Comparison of ENCODE assay signal across 15 cellular contexts in genomic region chr5:39211773-39212172, GRCh38. TPM values are rescaled to one million over a fixed set of nuclear protein-coding genes. Genes with fewer than 3 reads are reported as not detected.
DNase-seq lines count a peak whose midpoint lies in the region; ATAC-seq and TF ChIP-seq lines count a peak whose summit lies in the region.
"Had no signal": no experiment of that assay in that cellular context is flagged by ENCODE, and none has a peak within 500 bp of the region (broad histone marks: within the 10 kb centered on the region; RNA-seq: fewer than 3 reads in every experiment).

No MANE protein-coding gene starts in this region.

- TF ChIP-seq CTCF in CD4-positive, alpha-beta T cell (IDR thresholded peaks at IDR 0.05), result no peak
- TF ChIP-seq CTCF in tibial nerve (IDR thresholded peaks at IDR 0.05) (no peak), mesothelial cell of epicardium (IDR thresholded peaks at IDR 0.05; ENCODE audit: unreplicated experiment) (no peak)

- peak overlapping the region; percentile 78 for H3K4me3 Mint-ChIP-seq in CD4-positive, alpha-beta T cell
- peak overlapping the region; percentile 69 for H3K4me3 Mint-ChIP-seq in activated T-helper 1 cell treated with anti-CD3 and anti-CD28 coated beads, Interleukin-12 subunit alpha, Interleukin-12 subunit beta, Interleukin-2, Interleukin-4 antibody, amounts not matched to agents 30 ng/mL and 10 ng/mL and 1 ng/mL, durations not matched to agents 14 hours and 24 hours and 36 hours
- peak overlapping the region; percentile 93 for H3K4me3 Mint-ChIP-seq in natural killer cell treated with Interleukin-12 subunit alpha and Interleukin-12 subunit beta and Interleukin-15 and Interleukin-18, amount 100 ng/mL, for 72 hours
- H3K4me3 Mint-ChIP-seq in mesothelial cell of epicardium, result no peak overlapping the region

- POLR2A ChIA-PET in CD4-positive, alpha-beta T cell (lab: Charles Lee), result interaction anchor here (0.7 to 7.3 kb wide), 10 partner anchors 9 to 68 kb away, joined by 3 to 209 read pairs (median 6); no protein-coding TSS in a partner anchor

- intact Hi-C loops in CD4-positive, alpha-beta T cell (cut with DNase I, micrococcal nuclease), result loop anchor here in 1 of 2 experiments (2.0 to 10.0 kb wide), 3 partner anchors 15 to 1203 kb away; no protein-coding TSS in a partner anchor
- intact Hi-C loops in activated T-helper 1 cell treated with anti-CD3 and anti-CD28 coated beads, Interleukin-12 subunit alpha, Interleukin-12 subunit beta, Interleukin-2, Interleukin-4 antibody, amounts not matched to agents 30 ng/mL and 10 ng/mL and 1 ng/mL, durations not matched to agents 14 hours and 24 hours and 36 hours (cut with micrococcal nuclease), result loop anchor here (2.0 to 10.0 kb wide), 5 partner anchors 15 to 1543 kb away; partner anchors contain the start of genes PTGER4 and TTC33

- no peaks in the 10 kb centered on the region for H3K36me3 ChIP-seq in tibial nerve
- H3K36me3 ChIP-seq: gastroesophageal sphincter, prostate gland, SJCRH30, WERI-Rb-1 had no signal

- no peak overlapping the region for H3K4me3 ChIP-seq in tibial nerve
- H3K4me3 ChIP-seq: gastroesophageal sphincter, prostate gland, SJCRH30 had no signal

- peak overlapping the region; percentile 96 for H3K27ac Mint-ChIP-seq in CD4-positive, alpha-beta T cell
- peak overlapping the region; percentile 92 for H3K27ac Mint-ChIP-seq in activated T-helper 1 cell treated with anti-CD3 and anti-CD28 coated beads, Interleukin-12 subunit alpha, Interleukin-12 subunit beta, Interleukin-2, Interleukin-4 antibody, amounts not matched to agents 30 ng/mL and 10 ng/mL and 1 ng/mL, durations not matched to agents 14 hours and 24 hours and 36 hours
- H3K27ac Mint-ChIP-seq in natural killer cell treated with Interleukin-12 subunit alpha and Interleukin-12 subunit beta and Interleukin-15 and Interleukin-18, amount 100 ng/mL, for 72 hours, result peak overlapping the region; percentile 98 to 99
- H3K27ac Mint-ChIP-seq in mesothelial cell of epicardium, result no peak overlapping the region

- H3K9me3 ChIP-seq in CD4-positive, alpha-beta T cell (ENCODE audit: control insufficient read depth, low read length), result no peaks in the 10 kb centered on the region
- no peaks in the 10 kb centered on the region for H3K9me3 ChIP-seq in tibial nerve
- H3K9me3 ChIP-seq: gastroesophageal sphincter, prostate gland had no signal

- H3K27me3 ChIP-seq in CD4-positive, alpha-beta T cell (ENCODE audit: control insufficient read depth, insufficient read depth, low read length), result no peaks in the 10 kb centered on the region
- H3K27me3 ChIP-seq in tibial nerve, result no peaks in the 10 kb centered on the region
- H3K27me3 ChIP-seq: gastroesophageal sphincter had no signal

- peak overlapping the region; percentile 82 for H3K27ac ChIP-seq in CD4-positive, alpha-beta T cell (ENCODE audit: low read depth, low read length)
- no peak overlapping the region for H3K27ac ChIP-seq in tibial nerve
- H3K27ac ChIP-seq: gastroesophageal sphincter, prostate gland, SJCRH30, WERI-Rb-1 had no signal

- H3K4me1 Mint-ChIP-seq in CD4-positive, alpha-beta T cell (ENCODE audit: low read depth), result peaks cover 97% of the 10 kb centered on the region
- peaks cover 93% of the 10 kb centered on the region for H3K4me1 Mint-ChIP-seq in activated T-helper 1 cell treated with anti-CD3 and anti-CD28 coated beads, Interleukin-12 subunit alpha, Interleukin-12 subunit beta, Interleukin-2, Interleukin-4 antibody, amounts not matched to agents 30 ng/mL and 10 ng/mL and 1 ng/mL, durations not matched to agents 14 hours and 24 hours and 36 hours (ENCODE audit: low read depth)
- H3K4me1 Mint-ChIP-seq in natural killer cell treated with Interleukin-12 subunit alpha and Interleukin-12 subunit beta and Interleukin-15 and Interleukin-18, amount 100 ng/mL, for 72 hours (ENCODE audit: low read depth in 2 of 2), result peaks cover 77 to 93% of the 10 kb centered on the region in 2 donors
- no peaks in the 10 kb centered on the region for H3K4me1 Mint-ChIP-seq in mesothelial cell of epicardium

- H3K36me3 Mint-ChIP-seq in CD4-positive, alpha-beta T cell (ENCODE audit: low read depth), result no peaks in the 10 kb centered on the region
- H3K36me3 Mint-ChIP-seq in activated T-helper 1 cell treated with anti-CD3 and anti-CD28 coated beads, Interleukin-12 subunit alpha, Interleukin-12 subunit beta, Interleukin-2, Interleukin-4 antibody, amounts not matched to agents 30 ng/mL and 10 ng/mL and 1 ng/mL, durations not matched to agents 14 hours and 24 hours and 36 hours (ENCODE audit: low read depth), result peaks cover 2% of the 10 kb centered on the region
- peaks cover 5% of the 10 kb centered on the region for H3K36me3 Mint-ChIP-seq in natural killer cell treated with Interleukin-12 subunit alpha and Interleukin-12 subunit beta and Interleukin-15 and Interleukin-18, amount 100 ng/mL, for 72 hours
- H3K36me3 Mint-ChIP-seq in mesothelial cell of epicardium, result no peaks in the 10 kb centered on the region

- H3K4me1 ChIP-seq in tibial nerve, result peaks cover 0 to 9% (median 0%) of the 10 kb centered on the region in 4 donors
- H3K4me1 ChIP-seq: gastroesophageal sphincter, prostate gland, SJCRH30 had no signal

- TF ChIP-seq POLR2A in tibial nerve (IDR thresholded peaks at IDR 0.05), result no peak

- DNase-seq in CD4-positive, alpha-beta T cell, result peak in 2 of 10 experiments; percentile 33 to 35
- DNase-seq in activated T-helper 1 cell treated with anti-CD3 and anti-CD28 coated beads, Interleukin-12 subunit alpha, Interleukin-12 subunit beta, Interleukin-2, Interleukin-4 antibody, amounts not matched to agents 30 ng/mL and 10 ng/mL and 1 ng/mL, durations not matched to agents 14 hours and 24 hours and 36 hours (ENCODE audit: low spot score), result peak; percentile 54
- peak; percentile 68 for DNase-seq in natural killer cell treated with Interleukin-12 subunit alpha and Interleukin-12 subunit beta and Interleukin-15 and Interleukin-18, amount 100 ng/mL, for 72 hours (ENCODE audit: low spot score)
- no peak for DNase-seq in tibial nerve (ENCODE audit: low spot score in 2 of 2)
- DNase-seq in mesothelial cell of epicardium (ENCODE audit: low spot score in 2 of 2, unreplicated experiment in 2 of 2), result no peak
- no peak for DNase-seq in NCI-H526 (lab: John Stamatoyannopoulos, UW)
- DNase-seq: Kasumi-1; NCI-H2029 treated with DMSO at 0.1 percent for 48 hours; NCI-H82; stimulated activated CD8-positive, alpha-beta memory T cell treated with anti-CD3 and anti-CD28 coated beads, Interleukin-4, amount 100 ng/mL, for 48 hours; WERI-Rb-1 had no signal

- H3K27me3 Mint-ChIP-seq in CD4-positive, alpha-beta T cell, result no peaks in the 10 kb centered on the region
- no peaks in the 10 kb centered on the region for H3K27me3 Mint-ChIP-seq in activated T-helper 1 cell treated with anti-CD3 and anti-CD28 coated beads, Interleukin-12 subunit alpha, Interleukin-12 subunit beta, Interleukin-2, Interleukin-4 antibody, amounts not matched to agents 30 ng/mL and 10 ng/mL and 1 ng/mL, durations not matched to agents 14 hours and 24 hours and 36 hours (ENCODE audit: insufficient read depth)
- no peaks in the 10 kb centered on the region for H3K27me3 Mint-ChIP-seq in natural killer cell treated with Interleukin-12 subunit alpha and Interleukin-12 subunit beta and Interleukin-15 and Interleukin-18, amount 100 ng/mL, for 72 hours
- H3K27me3 Mint-ChIP-seq in mesothelial cell of epicardium (ENCODE audit: low read depth), result no peaks in the 10 kb centered on the region

- peak; percentile 30 for ATAC-seq in CD4-positive, alpha-beta T cell (ENCODE audit: poor library complexity)
- ATAC-seq in HG03432 (IDR thresholded peaks at IDR 0.05; ENCODE audit: unreplicated experiment), result peak; percentile 42
- ATAC-seq in natural killer cell treated with Interleukin-12 subunit alpha and Interleukin-12 subunit beta and Interleukin-15 and Interleukin-18, amount 100 ng/mL, for 72 hours, result peak; percentile 63 to 79
- ATAC-seq: gastroesophageal sphincter had no signal

- TF ChIP-seq EP300 in tibial nerve (IDR thresholded peaks at IDR 0.05), result no peak

- CTCF ChIA-PET in CD4-positive, alpha-beta T cell (lab: Charles Lee), result interaction anchor here (0.8 to 1.9 kb wide), 7 partner anchors 9 to 39 kb away, joined by 3 to 7 read pairs (median 5); no protein-coding TSS in a partner anchor

- no peaks in the 10 kb centered on the region for H3K9me3 Mint-ChIP-seq in CD4-positive, alpha-beta T cell
- no peaks in the 10 kb centered on the region for H3K9me3 Mint-ChIP-seq in activated T-helper 1 cell treated with anti-CD3 and anti-CD28 coated beads, Interleukin-12 subunit alpha, Interleukin-12 subunit beta, Interleukin-2, Interleukin-4 antibody, amounts not matched to agents 30 ng/mL and 10 ng/mL and 1 ng/mL, durations not matched to agents 14 hours and 24 hours and 36 hours
- H3K9me3 Mint-ChIP-seq in natural killer cell treated with Interleukin-12 subunit alpha and Interleukin-12 subunit beta and Interleukin-15 and Interleukin-18, amount 100 ng/mL, for 72 hours, result peaks cover under 1% of the 10 kb centered on the region
- peaks cover 3% of the 10 kb centered on the region for H3K9me3 Mint-ChIP-seq in mesothelial cell of epicardium

- 47 to 49% methylated on average over 3 of the region's 3 CpGs for WGBS in tibial nerve, 2 donors

RNA-seq across cellular contexts. Expression of gene FYB1, which starts 7.6 kb away (rescaled TPM):
- total RNA-seq in CD4-positive, alpha-beta T cell, result 100 to 1,000 TPM; 478 to 497 TPM
- total RNA-seq in activated T-helper 1 cell treated with anti-CD3 and anti-CD28 coated beads, Interleukin-12 subunit alpha, Interleukin-12 subunit beta, Interleukin-2, Interleukin-4 antibody, amounts not matched to agents 30 ng/mL and 10 ng/mL and 1 ng/mL, durations not matched to agents 14 hours and 24 hours and 36 hours, result 100 and 107 TPM in 2 replicates
- total RNA-seq in natural killer cell treated with Interleukin-12 subunit alpha and Interleukin-12 subunit beta and Interleukin-15 and Interleukin-18, amount 100 ng/mL, for 72 hours, result 10 to 100 TPM; 71.9 to 72.8 TPM
- total RNA-seq in tibial nerve (10 to 100 TPM in 2 of 4 donors, 1 to 10 TPM in 2; 6.7 to 25.1 (median 16.3) TPM), mesothelial cell of epicardium (1.2 to 1.6 TPM (median 1.5 TPM) in 3 replicates)
- total RNA-seq: SJCRH30 had no signal

Comparison
In these comparisons a context has a peak if more than half of its experiments do, and no peak if none do; other contexts are left out.
1. DNase-seq: peak in activated T-helper 1 cell treated with anti-CD3 and anti-CD28 coated beads, Interleukin-12 subunit alpha, Interleukin-12 subunit beta, Interleukin-2, Interleukin-4 antibody, amounts not matched to agents 30 ng/mL and 10 ng/mL and 1 ng/mL, durations not matched to agents 14 hours and 24 hours and 36 hours (single experiment) and natural killer cell treated with Interleukin-12 subunit alpha and Interleukin-12 subunit beta and Interleukin-15 and Interleukin-18, amount 100 ng/mL, for 72 hours (single experiment); none in tibial nerve (0 of 2), mesothelial cell of epicardium (0 of 2) and NCI-H526 (0 of 2).
2. Peak in every context shown above with its lines, with median percentiles within 50 percentile points of each other: ATAC-seq.